ENCODE assay signal across 20 cellular contexts in genomic region chr16:26688105-26688504, GRCh38.
DNase-seq lines count a peak whose midpoint lies in the region; FAIRE-seq and TF ChIP-seq lines count a peak whose summit lies in the region.
"Had no signal": no experiment of that assay in that cellular context is flagged by ENCODE, and none has a peak within 500 bp of the region (broad histone marks: within the 10 kb centered on the region; RNA-seq: fewer than 3 reads in every experiment).

No MANE protein-coding gene starts in this region.

- DNase-seq in frontal cortex (ENCODE audit: low spot score in 2 of 2) = peak in 1 of 2 donors; percentile 21
- DNase-seq in middle frontal gyrus (ENCODE audit: extremely low spot score, low spot score) = peak; percentile 13
- peak in 37 of 49 donors; percentile 1 to 72 (median 25) for DNase-seq in substantia nigra (lab: John Stamatoyannopoulos, UW)
- no peak for DNase-seq in effector memory CD4-positive, alpha-beta T cell
- no peak for DNase-seq in CD4-positive, alpha-beta memory T cell
- DNase-seq in NCI-H1092 (lab: John Stamatoyannopoulos, UW) = no peak
- no peak for DNase-seq in DMS79 treated with DMSO at 0.1 percent for 48 hours (lab: John Stamatoyannopoulos, UW)
- DNase-seq: DND-41, MV-4-11, NCI-H1417, NCI-H187, NCI-H2107, NCI-H2227 treated with DMSO at 0.1 percent for 48 hours, NCI-H524, NCI-H82, PC-9 had no signal

- no peak overlapping the region for H3K9ac ChIP-seq in OCI-LY1 (ENCODE audit: low read length)
- H3K9ac ChIP-seq: BLaER1 treated with 17β-estradiol and CSF1 and Interleukin-3, amounts not matched to agents 10 nM and 100 nM; KMS-11 had no signal

- FAIRE-seq in frontal cortex (lab: Jason Lieb, UNC) = peak; percentile 79

- no peaks in the 10 kb centered on the region for H3K36me3 ChIP-seq in OCI-LY1 (ENCODE audit: insufficient read depth, low read length)
- no peaks in the 10 kb centered on the region for H3K36me3 ChIP-seq in effector memory CD4-positive, alpha-beta T cell (ENCODE audit: control insufficient read depth, insufficient read depth, low read length)
- H3K36me3 ChIP-seq in CD4-positive, alpha-beta memory T cell (ENCODE audit: insufficient read depth, low read length) = no peaks in the 10 kb centered on the region
- H3K36me3 ChIP-seq: BLaER1 treated with 17β-estradiol and CSF1 and Interleukin-3, amounts not matched to agents 10 nM and 100 nM; HAP-1 had no signal

- no peaks in the 10 kb centered on the region for H3K36me3 Mint-ChIP-seq in CD4-positive, alpha-beta memory T cell

- no peaks in the 10 kb centered on the region for H3F3A ChIP-seq in OCI-LY1 (ENCODE audit: insufficient read depth, low read length)

- H4K20me1 ChIP-seq in OCI-LY1 (ENCODE audit: insufficient read depth, low read length) = no peaks in the 10 kb centered on the region
- H4K20me1 ChIP-seq: BLaER1 treated with 17β-estradiol and CSF1 and Interleukin-3, amounts not matched to agents 10 nM and 100 nM had no signal

- H3K27ac Mint-ChIP-seq in CD4-positive, alpha-beta memory T cell = no peak overlapping the region

- no peak for TF ChIP-seq CTCF in OCI-LY1 (IDR thresholded peaks at IDR 0.05; ENCODE audit: low read length)

- POLR2A ChIA-PET in CD4-positive, alpha-beta memory T cell (lab: Charles Lee; ENCODE audit: partially characterized antibody) = no interaction called here

- intact Hi-C loops in CD4-positive, alpha-beta memory T cell (cut with micrococcal nuclease) = no loop called here

- H3K27me3 Mint-ChIP-seq in CD4-positive, alpha-beta memory T cell = peaks cover 2 to 10% of the 10 kb centered on the region in 2 donors

- no peak overlapping the region for H2AFZ ChIP-seq in OCI-LY1 (ENCODE audit: low read length)
- H2AFZ ChIP-seq: PC-9 had no signal

- peaks cover 0 to 6% (median 0%) of the 10 kb centered on the region in 8 donors for H3K9me3 Mint-ChIP-seq in CD4-positive, alpha-beta memory T cell

- no peaks in the 10 kb centered on the region for H3K79me2 ChIP-seq in OCI-LY1 (ENCODE audit: insufficient read depth, low read length)

- peaks cover 17% of the 10 kb centered on the region for H3K4me1 ChIP-seq in OCI-LY1 (ENCODE audit: insufficient read depth, low read length, severe bottlenecking)
- H3K4me1 ChIP-seq in effector memory CD4-positive, alpha-beta T cell (ENCODE audit: control insufficient read depth, insufficient read depth, low read length, poor library complexity, severe bottlenecking) = no peaks in the 10 kb centered on the region
- no peaks in the 10 kb centered on the region for H3K4me1 ChIP-seq in CD4-positive, alpha-beta memory T cell (ENCODE audit: insufficient read depth, low read length)
- H3K4me1 ChIP-seq: HAP-1 had no signal

- CTCF ChIA-PET in CD4-positive, alpha-beta memory T cell (lab: Charles Lee; ENCODE audit: partially characterized antibody) = no interaction called here

- H3K4me3 ChIP-seq in OCI-LY1 (ENCODE audit: low read depth, low read length, poor library complexity, severe bottlenecking) = no peak overlapping the region
- no peak overlapping the region for H3K4me3 ChIP-seq in effector memory CD4-positive, alpha-beta T cell (ENCODE audit: insufficient read depth, low read depth, low read length, poor library complexity, severe bottlenecking)
- no peak overlapping the region for H3K4me3 ChIP-seq in CD4-positive, alpha-beta memory T cell (ENCODE audit: low read length in 2 of 2)
- H3K4me3 ChIP-seq: BLaER1 treated with 17β-estradiol and CSF1 and Interleukin-3, amounts not matched to agents 10 nM and 100 nM; HAP-1; PC-9 had no signal

- H3K4me2 ChIP-seq in OCI-LY1 (ENCODE audit: low read length) = no peak overlapping the region
- H3K4me2 ChIP-seq: KMS-11, PC-9 had no signal

- no peaks in the 10 kb centered on the region for H3K9me3 ChIP-seq in OCI-LY1 (ENCODE audit: low read length)
- H3K9me3 ChIP-seq in effector memory CD4-positive, alpha-beta T cell (ENCODE audit: control insufficient read depth, low read length) = no peaks in the 10 kb centered on the region
- H3K9me3 ChIP-seq in CD4-positive, alpha-beta memory T cell (ENCODE audit: control insufficient read depth in 1 of 2, low read length in 2 of 2) = no peaks in the 10 kb centered on the region
- H3K9me3 ChIP-seq: HAP-1 had no signal

- H3K27ac ChIP-seq in OCI-LY1 (ENCODE audit: low read depth, low read length, poor library complexity, severe bottlenecking) (peak overlapping the region; percentile 4), substantia nigra (ENCODE audit: low read depth, low read length, poor library complexity, severe bottlenecking) (peak overlapping the region; percentile 91)
- no peak overlapping the region for H3K27ac ChIP-seq in effector memory CD4-positive, alpha-beta T cell (ENCODE audit: insufficient read depth, low read length, poor library complexity, severe bottlenecking)
- H3K27ac ChIP-seq in CD4-positive, alpha-beta memory T cell (ENCODE audit: low read depth, low read length) = no peak overlapping the region
- H3K27ac ChIP-seq: BLaER1 treated with 17β-estradiol and CSF1 and Interleukin-3, amounts not matched to agents 10 nM and 100 nM; KMS-11; PC-9 had no signal

- no peaks in the 10 kb centered on the region for H3K9me2 ChIP-seq in OCI-LY1 (ENCODE audit: low read depth, low read length)

- H3K27me3 ChIP-seq in OCI-LY1 (ENCODE audit: insufficient read depth, low read length) = no peaks in the 10 kb centered on the region
- H3K27me3 ChIP-seq in effector memory CD4-positive, alpha-beta T cell (replicated peaks; ENCODE audit: control insufficient read depth, insufficient read depth, low read length, poor library complexity, severe bottlenecking) = no peaks in the 10 kb centered on the region
- H3K27me3 ChIP-seq in CD4-positive, alpha-beta memory T cell (ENCODE audit: insufficient read depth, low read length) = no peaks in the 10 kb centered on the region
- H3K27me3 ChIP-seq: BLaER1 treated with 17β-estradiol and CSF1 and Interleukin-3, amounts not matched to agents 10 nM and 100 nM had no signal

- no peaks in the 10 kb centered on the region for H3K4me1 Mint-ChIP-seq in CD4-positive, alpha-beta memory T cell

- no peak overlapping the region for H3K4me3 Mint-ChIP-seq in CD4-positive, alpha-beta memory T cell

Comparison
In these comparisons a context has a peak if more than half of its experiments do, and no peak if none do; other contexts are left out.
1. H3K27ac ChIP-seq: peak in OCI-LY1 (single experiment) and substantia nigra (single experiment); none in effector memory CD4-positive, alpha-beta T cell (single experiment) and CD4-positive, alpha-beta memory T cell (single experiment).
2. DNase-seq: peak in middle frontal gyrus (single experiment) and substantia nigra (37 of 49); none in effector memory CD4-positive, alpha-beta T cell (0 of 3), CD4-positive, alpha-beta memory T cell (0 of 5), NCI-H1092 (single experiment) and DMS79 treated with DMSO at 0.1 percent for 48 hours (single experiment).